In the genomic region with DNA sequence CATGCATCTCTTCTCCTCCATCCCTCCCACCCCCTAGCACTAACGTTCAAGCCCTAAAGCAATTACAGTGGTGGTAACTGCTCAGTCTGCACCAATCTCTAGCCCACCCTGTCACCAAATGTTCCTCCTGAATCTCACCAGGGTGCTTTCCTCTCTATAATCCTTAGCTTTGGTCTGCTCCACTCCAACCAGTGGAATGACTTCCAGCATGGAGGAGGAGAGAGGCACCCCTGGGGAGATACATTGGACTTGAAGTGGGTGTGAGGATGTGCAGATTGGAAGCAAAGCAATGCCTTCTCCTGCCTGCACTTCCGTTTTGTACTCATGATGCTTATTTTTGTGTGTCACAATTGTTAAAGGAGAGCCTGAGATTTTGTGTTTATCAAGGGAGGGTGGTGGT, we compare ENCODE assay signal across 18 cellular contexts. TPM values are rescaled to one million over a fixed set of nuclear protein-coding genes. Genes with fewer than 3 reads are reported as not detected.
DNase-seq lines count a peak whose midpoint lies in the region; ATAC-seq and TF ChIP-seq lines count a peak whose summit lies in the region.
"Had no signal": no experiment of that assay in that cellular context is flagged by ENCODE, and none has a peak within 500 bp of the region (broad histone marks: within the 10 kb centered on the region; RNA-seq: fewer than 3 reads in every experiment).

No MANE protein-coding gene starts in this region.

- no peak overlapping the region for H3K23ac ChIP-seq in mesendoderm (ENCODE audit: low read length)

- no peak overlapping the region for H4K8ac ChIP-seq in mesendoderm (ENCODE audit: low read depth, low read length)

- ATAC-seq in activated CD8-positive, alpha-beta T cell treated with anti-CD3 and anti-CD28 coated beads, Interleukin-2, amount 10 ng/mL, durations not matched to agents 7 days and 5 days, result no peak
- ATAC-seq in activated CD8-positive, alpha-beta T cell treated with anti-CD3 and anti-CD28 coated beads for 36 hours, result no peak
- ATAC-seq: CD8-positive, alpha-beta T cell had no signal

- no peaks in the 10 kb centered on the region for H3K9me3 Mint-ChIP-seq in activated CD8-positive, alpha-beta T cell treated with anti-CD3 and anti-CD28 coated beads, Interleukin-2, amount 10 ng/mL, durations not matched to agents 7 days and 5 days (ENCODE audit: insufficient read depth)
- no peaks in the 10 kb centered on the region for H3K9me3 Mint-ChIP-seq in activated CD8-positive, alpha-beta T cell treated with anti-CD3 and anti-CD28 coated beads for 36 hours
- H3K9me3 Mint-ChIP-seq: CD4-positive, alpha-beta T cell; CD8-positive, alpha-beta T cell had no signal

- no peak overlapping the region for H2BK5ac ChIP-seq in mesendoderm (ENCODE audit: low read length)

- H3K27ac ChIP-seq in A673 (ENCODE audit: low read depth, low read length, poor library complexity, severe bottlenecking) (peak overlapping the region; percentile 73), SK-N-MC (no peak overlapping the region), mesendoderm (ENCODE audit: low read depth, low read length) (no peak overlapping the region), coronary artery (no peak overlapping the region)
- H3K27ac ChIP-seq: BLaER1 treated with 17β-estradiol and CSF1 and Interleukin-3, amounts not matched to agents 10 nM and 100 nM had no signal

- no peak for TF ChIP-seq CTCF in activated CD8-positive, alpha-beta T cell treated with anti-CD3 and anti-CD28 coated beads for 36 hours (IDR thresholded peaks at IDR 0.05)
- TF ChIP-seq CTCF in A673 (conservative IDR thresholded peaks at IDR 0.05; ENCODE audit: low read depth, low read length), result no peak
- TF ChIP-seq CTCF in coronary artery (IDR thresholded peaks at IDR 0.05), result no peak

- WGBS in mesendoderm (ENCODE audit: extremely low coverage, insufficient coverage, low lambda C conversion rate), result no CpG with 5 or more reads among the region's 2 CpGs

- H2BK120ac ChIP-seq in mesendoderm (ENCODE audit: low read depth, low read length), result no peak overlapping the region

- H3K4me1 ChIP-seq in A673 (ENCODE audit: insufficient read depth, low read length, poor library complexity, severe bottlenecking), result peaks cover 19% of the 10 kb centered on the region
- no peaks in the 10 kb centered on the region for H3K4me1 ChIP-seq in mesendoderm (ENCODE audit: control insufficient read depth, low read depth, low read length)
- H3K4me1 ChIP-seq: BLaER1 treated with 17β-estradiol and CSF1 and Interleukin-3, amounts not matched to agents 10 nM and 100 nM had no signal

- H4K5ac ChIP-seq in mesendoderm (ENCODE audit: low read length), result no peak overlapping the region

- H3K9me3 ChIP-seq in A673 (ENCODE audit: low read depth, low read length, poor library complexity, severe bottlenecking), result no peaks in the 10 kb centered on the region
- no peaks in the 10 kb centered on the region for H3K9me3 ChIP-seq in SK-N-MC (ENCODE audit: low read depth, low read length)
- H3K9me3 ChIP-seq: BLaER1 treated with 17β-estradiol and CSF1 and Interleukin-3, amounts not matched to agents 10 nM and 100 nM; Caco-2 had no signal

- peaks cover 40% of the 10 kb centered on the region for H3K4me1 Mint-ChIP-seq in activated CD8-positive, alpha-beta T cell treated with anti-CD3 and anti-CD28 coated beads, Interleukin-2, amount 10 ng/mL, durations not matched to agents 7 days and 5 days (ENCODE audit: low read depth)
- H3K4me1 Mint-ChIP-seq in activated CD8-positive, alpha-beta T cell treated with anti-CD3 and anti-CD28 coated beads for 36 hours (ENCODE audit: low read depth), result peaks cover 14% of the 10 kb centered on the region

- no TSS peak for BruUV-seq in A673 (replicated peaks; lab: Mats Ljungman, UMichigan)

- H3K27ac Mint-ChIP-seq in activated CD8-positive, alpha-beta T cell treated with anti-CD3 and anti-CD28 coated beads, Interleukin-2, amount 10 ng/mL, durations not matched to agents 7 days and 5 days, result peak overlapping the region; percentile 56
- H3K27ac Mint-ChIP-seq in activated CD8-positive, alpha-beta T cell treated with anti-CD3 and anti-CD28 coated beads for 36 hours, result no peak overlapping the region
- H3K27ac Mint-ChIP-seq: B cell; CD4-positive, alpha-beta T cell; CD8-positive, alpha-beta T cell had no signal

- H3K56ac ChIP-seq in mesendoderm (ENCODE audit: low read length), result no peak overlapping the region

- no peak overlapping the region for H3K18ac ChIP-seq in mesendoderm (ENCODE audit: low read length)

- no peak for DNase-seq in activated CD8-positive, alpha-beta T cell treated with anti-CD3 and anti-CD28 coated beads, Interleukin-2, amount 10 ng/mL, durations not matched to agents 7 days and 5 days
- DNase-seq in activated CD8-positive, alpha-beta T cell treated with anti-CD3 and anti-CD28 coated beads for 36 hours, result no peak
- DNase-seq in A673 (ENCODE audit: low spot score) (peak; percentile 98), SK-N-MC (ENCODE audit: low read depth, low spot score) (peak; percentile 70), mesendoderm (peak; percentile 15), NCI-H1048 (lab: John Stamatoyannopoulos, UW) (no peak), coronary artery (ENCODE audit: low spot score) (no peak)
- no peak for DNase-seq in activated CD8-positive, alpha-beta memory T cell treated with anti-CD3 and anti-CD28 coated beads, Interleukin-2, amount 50 U/mL, for 4 hours
- DNase-seq: 8988T; AML-193; Caco-2; Calu3; CD4-positive, alpha-beta T cell; CD8-positive, alpha-beta T cell; DMS79 treated with DMSO at 0.1 percent for 48 hours; GF-D8 had no signal

- no peak overlapping the region for H3K9ac ChIP-seq in SK-N-MC (ENCODE audit: insufficient read length)
- no peak overlapping the region for H3K9ac ChIP-seq in mesendoderm (ENCODE audit: low read length)
- H3K9ac ChIP-seq: BLaER1 treated with 17β-estradiol and CSF1 and Interleukin-3, amounts not matched to agents 10 nM and 100 nM had no signal

- no peak overlapping the region for H2AK5ac ChIP-seq in mesendoderm (ENCODE audit: low read length)

- intact Hi-C loops in activated CD8-positive, alpha-beta T cell treated with anti-CD3 and anti-CD28 coated beads for 36 hours (cut with micrococcal nuclease), result no loop called here
- intact Hi-C loops in A673 (cut with micrococcal nuclease; ENCODE audit: unreplicated experiment), result loop anchor here (2.0 kb wide), 1 partner anchor 60 kb away; no protein-coding TSS in a partner anchor

- H3K27me3 Mint-ChIP-seq in activated CD8-positive, alpha-beta T cell treated with anti-CD3 and anti-CD28 coated beads, Interleukin-2, amount 10 ng/mL, durations not matched to agents 7 days and 5 days (ENCODE audit: low read depth), result no peaks in the 10 kb centered on the region
- no peaks in the 10 kb centered on the region for H3K27me3 Mint-ChIP-seq in activated CD8-positive, alpha-beta T cell treated with anti-CD3 and anti-CD28 coated beads for 36 hours
- H3K27me3 Mint-ChIP-seq: B cell; CD4-positive, alpha-beta T cell had no signal

- H3K36me3 ChIP-seq in A673 (ENCODE audit: insufficient read depth, low read length, poor library complexity, severe bottlenecking), result no peaks in the 10 kb centered on the region
- H3K36me3 ChIP-seq in SK-N-MC (ENCODE audit: insufficient read depth, low read length), result no peaks in the 10 kb centered on the region
- H3K36me3 ChIP-seq in mesendoderm (ENCODE audit: control insufficient read depth, insufficient read depth, low read length), result no peaks in the 10 kb centered on the region
- H3K36me3 ChIP-seq: BLaER1 treated with 17β-estradiol and CSF1 and Interleukin-3, amounts not matched to agents 10 nM and 100 nM had no signal

- H3K36me3 Mint-ChIP-seq in activated CD8-positive, alpha-beta T cell treated with anti-CD3 and anti-CD28 coated beads, Interleukin-2, amount 10 ng/mL, durations not matched to agents 7 days and 5 days (ENCODE audit: low read depth), result peaks cover 25% of the 10 kb centered on the region
- peaks cover 2% of the 10 kb centered on the region for H3K36me3 Mint-ChIP-seq in activated CD8-positive, alpha-beta T cell treated with anti-CD3 and anti-CD28 coated beads for 36 hours (ENCODE audit: low read depth)
- H3K36me3 Mint-ChIP-seq: CD8-positive, alpha-beta T cell had no signal

- H3K4ac ChIP-seq in mesendoderm (ENCODE audit: low read depth, low read length), result no peak overlapping the region

- CTCF ChIA-PET in activated CD8-positive, alpha-beta T cell treated with anti-CD3 and anti-CD28 coated beads, Interleukin-2, amount 10 ng/mL, durations not matched to agents 7 days and 5 days (lab: Charles Lee), result interaction anchor here (1.0 to 1.5 kb wide), 2 partner anchors 21 to 22 kb away, joined by 3 to 6 read pairs; no protein-coding TSS in a partner anchor
- CTCF ChIA-PET in activated CD8-positive, alpha-beta T cell treated with anti-CD3 and anti-CD28 coated beads for 36 hours (lab: Charles Lee), result no interaction called here
- CTCF ChIA-PET in A673 (lab: Charles Lee), result no interaction called here

- H3K4me3 ChIP-seq in A673 (ENCODE audit: low read depth, low read length, poor library complexity, severe bottlenecking) (no peak overlapping the region), SK-N-MC (no peak overlapping the region), mesendoderm (ENCODE audit: low read length) (no peak overlapping the region), coronary artery (no peak overlapping the region)
- H3K4me3 ChIP-seq: BLaER1 treated with 17β-estradiol and CSF1 and Interleukin-3, amounts not matched to agents 10 nM and 100 nM had no signal

- no peaks in the 10 kb centered on the region for H3K79me1 ChIP-seq in mesendoderm (ENCODE audit: low read length)

- H3K27me3 ChIP-seq in A673 (replicated peaks; ENCODE audit: insufficient read depth, low read depth, low read length, poor library complexity) (no peaks in the 10 kb centered on the region), mesendoderm (ENCODE audit: insufficient read depth, low read length, poor library complexity) (no peaks in the 10 kb centered on the region)

- no peak overlapping the region for H3K4me2 ChIP-seq in mesendoderm (ENCODE audit: low read length)
- H3K4me2 ChIP-seq: BLaER1 treated with 17β-estradiol and CSF1 and Interleukin-3, amounts not matched to agents 10 nM and 100 nM had no signal

- H2BK15ac ChIP-seq in mesendoderm (replicated peaks; ENCODE audit: low read depth), result no peak overlapping the region

- H3K79me2 ChIP-seq in mesendoderm (ENCODE audit: control insufficient read depth, insufficient read depth, low read length), result no peaks in the 10 kb centered on the region

- H3K4me3 Mint-ChIP-seq in activated CD8-positive, alpha-beta T cell treated with anti-CD3 and anti-CD28 coated beads, Interleukin-2, amount 10 ng/mL, durations not matched to agents 7 days and 5 days, result no peak overlapping the region
- no peak overlapping the region for H3K4me3 Mint-ChIP-seq in activated CD8-positive, alpha-beta T cell treated with anti-CD3 and anti-CD28 coated beads for 36 hours
- H3K4me3 Mint-ChIP-seq: B cell; CD4-positive, alpha-beta T cell; CD8-positive, alpha-beta T cell had no signal

- POLR2A ChIA-PET in activated CD8-positive, alpha-beta T cell treated with anti-CD3 and anti-CD28 coated beads, Interleukin-2, amount 10 ng/mL, durations not matched to agents 7 days and 5 days (lab: Charles Lee), result no interaction called here
- POLR2A ChIA-PET in activated CD8-positive, alpha-beta T cell treated with anti-CD3 and anti-CD28 coated beads for 36 hours (lab: Charles Lee), result interaction anchor here (0.6 to 1.2 kb wide), 3 partner anchors 30 to 116 kb away, joined by 3 to 4 read pairs (median 3); no protein-coding TSS in a partner anchor
- POLR2A ChIA-PET in A673 (lab: Charles Lee; ENCODE audit: low non-redundant PET), result interaction anchor here (0.6 kb wide), 1 partner anchor 33 kb away, joined by 3 read pairs; no protein-coding TSS in a partner anchor

RNA-seq across cellular contexts. Expression of a gene that starts 24.1 kb away (rescaled TPM):
- total RNA-seq in activated CD8-positive, alpha-beta T cell treated with anti-CD3 and anti-CD28 coated beads, Interleukin-2, amount 10 ng/mL, durations not matched to agents 7 days and 5 days, result 10 to 100 TPM; 50.8 to 53.1 TPM
- 10 to 100 TPM; 12.8 to 12.9 TPM for total RNA-seq in activated CD8-positive, alpha-beta T cell treated with anti-CD3 and anti-CD28 coated beads for 36 hours
- 7.6 and 7.9 TPM in 2 replicates for total RNA-seq in A673 (2021)
- 1.4 TPM for polyA plus RNA-seq in mesendoderm (2013, experiment 1 of 2)
- polyA plus RNA-seq in mesendoderm (2013, experiment 2 of 2), result 1.5 TPM

RNA-seq across cellular contexts. Expression of a gene that starts 29.4 kb away (rescaled TPM):
- 100 to 1,000 TPM; 111 to 119 TPM for total RNA-seq in activated CD8-positive, alpha-beta T cell treated with anti-CD3 and anti-CD28 coated beads, Interleukin-2, amount 10 ng/mL, durations not matched to agents 7 days and 5 days
- 10 to 100 TPM; 52.3 to 59.3 TPM for total RNA-seq in activated CD8-positive, alpha-beta T cell treated with anti-CD3 and anti-CD28 coated beads for 36 hours
- total RNA-seq in A673 (2021), result 26.7 and 36.2 TPM in 2 replicates
- 9.2 TPM for polyA plus RNA-seq in mesendoderm (2013, experiment 1 of 2)
- 9.7 TPM for polyA plus RNA-seq in mesendoderm (2013, experiment 2 of 2)

Comparison
In these comparisons a context has a peak if more than half of its experiments do, and no peak if none do; other contexts are left out.
1. DNase-seq: peak in A673 (single experiment), SK-N-MC (single experiment) and mesendoderm (single experiment); none in activated CD8-positive, alpha-beta T cell treated with anti-CD3 and anti-CD28 coated beads, Interleukin-2, amount 10 ng/mL, durations not matched to agents 7 days and 5 days (single experiment), activated CD8-positive, alpha-beta T cell treated with anti-CD3 and anti-CD28 coated beads for 36 hours (single experiment), NCI-H1048 (single experiment), activated CD8-positive, alpha-beta memory T cell treated with anti-CD3 and anti-CD28 coated beads, Interleukin-2, amount 50 U/mL, for 4 hours (single experiment) and coronary artery (single experiment).